9 cellular contexts compared by ENCODE assay signal in genomic region chr17:10357768-10358167, GRCh38. TPM values are rescaled to one million over a fixed set of nuclear protein-coding genes. Genes with fewer than 3 reads are reported as not detected.
DNase-seq lines count a peak whose midpoint lies in the region; ATAC-seq and TF ChIP-seq lines count a peak whose summit lies in the region.
"Had no signal": no experiment of that assay in that cellular context is flagged by ENCODE, and none has a peak within 500 bp of the region (broad histone marks: within the 10 kb centered on the region; RNA-seq: fewer than 3 reads in every experiment).

No MANE protein-coding gene starts in this region.

- no peaks in the 10 kb centered on the region for H3K4me1 Mint-ChIP-seq in mesothelial cell of epicardium

- no peak overlapping the region for H3K27ac ChIP-seq in effector memory CD4-positive, alpha-beta T cell (ENCODE audit: insufficient read depth, low read length, poor library complexity, severe bottlenecking)

- H3K36me3 ChIP-seq in H7 (replicated peaks; ENCODE audit: control insufficient read depth, insufficient read depth, low read length), result no peaks in the 10 kb centered on the region
- no peaks in the 10 kb centered on the region for H3K36me3 ChIP-seq in effector memory CD4-positive, alpha-beta T cell (ENCODE audit: control insufficient read depth, insufficient read depth, low read length)

- H3K9me3 Mint-ChIP-seq in mesothelial cell of epicardium, result no peaks in the 10 kb centered on the region

- no peak for ATAC-seq in sciatic nerve
- ATAC-seq: left colon had no signal

- no peak overlapping the region for H3K4me3 Mint-ChIP-seq in mesothelial cell of epicardium

- intact Hi-C loops in sciatic nerve (cut with DNase I), result no loop called here

- DNase-seq in COLO829 (ENCODE audit: low spot score) (peak; percentile 40), H7 (peak; percentile 80), mesothelial cell of epicardium (ENCODE audit: low spot score in 2 of 2, unreplicated experiment in 2 of 2) (no peak), sciatic nerve (ENCODE audit: low spot score) (no peak), H4 (ENCODE audit: low spot score) (no peak), SKM-1 treated with dmso at 0.1 percent for 144 hours (lab: John Stamatoyannopoulos, UW; ENCODE audit: unreplicated experiment) (no peak)
- DNase-seq in activated CD8-positive, alpha-beta memory T cell treated with anti-CD3 and anti-CD28 coated beads, Interleukin-2, amount 50 U/mL, for 48 hours, result peak; percentile 52
- DNase-seq in effector memory CD4-positive, alpha-beta T cell, result no peak

- peaks cover 21% of the 10 kb centered on the region for H3K27me3 Mint-ChIP-seq in mesothelial cell of epicardium (ENCODE audit: low read depth)

- no peaks in the 10 kb centered on the region for H3K36me3 Mint-ChIP-seq in mesothelial cell of epicardium

- no peak overlapping the region for H3K4me3 ChIP-seq in H7 (ENCODE audit: insufficient read depth, low read depth, low read length)
- H3K4me3 ChIP-seq in effector memory CD4-positive, alpha-beta T cell (ENCODE audit: insufficient read depth, low read depth, low read length, poor library complexity, severe bottlenecking), result no peak overlapping the region

- no peak overlapping the region for H3K27ac Mint-ChIP-seq in mesothelial cell of epicardium

- no peaks in the 10 kb centered on the region for H3K4me1 ChIP-seq in effector memory CD4-positive, alpha-beta T cell (ENCODE audit: control insufficient read depth, insufficient read depth, low read length, poor library complexity, severe bottlenecking)

- H3K27me3 ChIP-seq in H7 (ENCODE audit: control insufficient read depth, insufficient read depth, low read length), result no peaks in the 10 kb centered on the region
- H3K27me3 ChIP-seq in effector memory CD4-positive, alpha-beta T cell (replicated peaks; ENCODE audit: control insufficient read depth, insufficient read depth, low read length, poor library complexity, severe bottlenecking), result no peaks in the 10 kb centered on the region

- H3K9me3 ChIP-seq in effector memory CD4-positive, alpha-beta T cell (ENCODE audit: control insufficient read depth, low read length), result no peaks in the 10 kb centered on the region

- peak; percentile 41 for TF ChIP-seq CTCF in mesothelial cell of epicardium (IDR thresholded peaks at IDR 0.05; ENCODE audit: unreplicated experiment)

RNA-seq across cellular contexts. Expression of gene MYH13, which starts 15.0 kb away (rescaled TPM):
- 0.22 TPM in 1 of 2 replicates, not detected in the other for total RNA-seq in H7 (2014; rRNA removed; shearing (Covaris generic))
- total RNA-seq in mesothelial cell of epicardium (0.04 TPM in 1 of 3 replicates, not detected in the others), sciatic nerve (not detected)
- total RNA-seq in H4 (2014; rRNA removed; shearing (Covaris generic)), result not detected in 2 replicates

Comparison
In these comparisons a context has a peak if more than half of its experiments do, and no peak if none do; other contexts are left out.
1. DNase-seq: peak in COLO829 (single experiment), H7 (single experiment) and activated CD8-positive, alpha-beta memory T cell treated with anti-CD3 and anti-CD28 coated beads, Interleukin-2, amount 50 U/mL, for 48 hours (single experiment); none in mesothelial cell of epicardium (0 of 2), sciatic nerve (single experiment), effector memory CD4-positive, alpha-beta T cell (0 of 3), H4 (single experiment) and SKM-1 treated with dmso at 0.1 percent for 144 hours (single experiment).